1 cellular context compared by ENCODE assay signal in the genomic region with DNA sequence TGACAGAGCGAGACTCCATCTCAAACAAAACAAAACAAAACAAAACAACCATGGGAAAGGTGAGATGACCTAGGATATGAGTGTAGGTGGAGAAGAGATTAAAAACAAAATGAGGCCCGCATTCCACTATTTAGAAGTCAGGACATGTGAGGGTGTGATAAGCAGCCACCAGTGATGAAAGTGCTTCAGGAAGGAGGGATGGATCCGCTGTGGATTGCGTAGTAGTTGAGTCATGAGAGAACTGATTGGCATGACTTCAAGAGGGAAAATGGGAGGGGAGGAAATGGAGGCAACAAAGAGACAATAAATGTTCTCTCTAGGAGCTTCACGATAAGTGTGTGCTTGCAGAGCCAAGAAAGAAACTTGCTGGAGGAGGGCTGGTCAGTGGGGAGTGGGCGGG.
TF ChIP-seq lines count a peak whose summit lies in the region.

No MANE protein-coding gene starts in this region.

TF ChIP-seq in K562, 482 proteins besides CTCF, POLR2A, EP300 and RAD21 (continued from another document):
- TF ChIP-seq, protein P1, sequence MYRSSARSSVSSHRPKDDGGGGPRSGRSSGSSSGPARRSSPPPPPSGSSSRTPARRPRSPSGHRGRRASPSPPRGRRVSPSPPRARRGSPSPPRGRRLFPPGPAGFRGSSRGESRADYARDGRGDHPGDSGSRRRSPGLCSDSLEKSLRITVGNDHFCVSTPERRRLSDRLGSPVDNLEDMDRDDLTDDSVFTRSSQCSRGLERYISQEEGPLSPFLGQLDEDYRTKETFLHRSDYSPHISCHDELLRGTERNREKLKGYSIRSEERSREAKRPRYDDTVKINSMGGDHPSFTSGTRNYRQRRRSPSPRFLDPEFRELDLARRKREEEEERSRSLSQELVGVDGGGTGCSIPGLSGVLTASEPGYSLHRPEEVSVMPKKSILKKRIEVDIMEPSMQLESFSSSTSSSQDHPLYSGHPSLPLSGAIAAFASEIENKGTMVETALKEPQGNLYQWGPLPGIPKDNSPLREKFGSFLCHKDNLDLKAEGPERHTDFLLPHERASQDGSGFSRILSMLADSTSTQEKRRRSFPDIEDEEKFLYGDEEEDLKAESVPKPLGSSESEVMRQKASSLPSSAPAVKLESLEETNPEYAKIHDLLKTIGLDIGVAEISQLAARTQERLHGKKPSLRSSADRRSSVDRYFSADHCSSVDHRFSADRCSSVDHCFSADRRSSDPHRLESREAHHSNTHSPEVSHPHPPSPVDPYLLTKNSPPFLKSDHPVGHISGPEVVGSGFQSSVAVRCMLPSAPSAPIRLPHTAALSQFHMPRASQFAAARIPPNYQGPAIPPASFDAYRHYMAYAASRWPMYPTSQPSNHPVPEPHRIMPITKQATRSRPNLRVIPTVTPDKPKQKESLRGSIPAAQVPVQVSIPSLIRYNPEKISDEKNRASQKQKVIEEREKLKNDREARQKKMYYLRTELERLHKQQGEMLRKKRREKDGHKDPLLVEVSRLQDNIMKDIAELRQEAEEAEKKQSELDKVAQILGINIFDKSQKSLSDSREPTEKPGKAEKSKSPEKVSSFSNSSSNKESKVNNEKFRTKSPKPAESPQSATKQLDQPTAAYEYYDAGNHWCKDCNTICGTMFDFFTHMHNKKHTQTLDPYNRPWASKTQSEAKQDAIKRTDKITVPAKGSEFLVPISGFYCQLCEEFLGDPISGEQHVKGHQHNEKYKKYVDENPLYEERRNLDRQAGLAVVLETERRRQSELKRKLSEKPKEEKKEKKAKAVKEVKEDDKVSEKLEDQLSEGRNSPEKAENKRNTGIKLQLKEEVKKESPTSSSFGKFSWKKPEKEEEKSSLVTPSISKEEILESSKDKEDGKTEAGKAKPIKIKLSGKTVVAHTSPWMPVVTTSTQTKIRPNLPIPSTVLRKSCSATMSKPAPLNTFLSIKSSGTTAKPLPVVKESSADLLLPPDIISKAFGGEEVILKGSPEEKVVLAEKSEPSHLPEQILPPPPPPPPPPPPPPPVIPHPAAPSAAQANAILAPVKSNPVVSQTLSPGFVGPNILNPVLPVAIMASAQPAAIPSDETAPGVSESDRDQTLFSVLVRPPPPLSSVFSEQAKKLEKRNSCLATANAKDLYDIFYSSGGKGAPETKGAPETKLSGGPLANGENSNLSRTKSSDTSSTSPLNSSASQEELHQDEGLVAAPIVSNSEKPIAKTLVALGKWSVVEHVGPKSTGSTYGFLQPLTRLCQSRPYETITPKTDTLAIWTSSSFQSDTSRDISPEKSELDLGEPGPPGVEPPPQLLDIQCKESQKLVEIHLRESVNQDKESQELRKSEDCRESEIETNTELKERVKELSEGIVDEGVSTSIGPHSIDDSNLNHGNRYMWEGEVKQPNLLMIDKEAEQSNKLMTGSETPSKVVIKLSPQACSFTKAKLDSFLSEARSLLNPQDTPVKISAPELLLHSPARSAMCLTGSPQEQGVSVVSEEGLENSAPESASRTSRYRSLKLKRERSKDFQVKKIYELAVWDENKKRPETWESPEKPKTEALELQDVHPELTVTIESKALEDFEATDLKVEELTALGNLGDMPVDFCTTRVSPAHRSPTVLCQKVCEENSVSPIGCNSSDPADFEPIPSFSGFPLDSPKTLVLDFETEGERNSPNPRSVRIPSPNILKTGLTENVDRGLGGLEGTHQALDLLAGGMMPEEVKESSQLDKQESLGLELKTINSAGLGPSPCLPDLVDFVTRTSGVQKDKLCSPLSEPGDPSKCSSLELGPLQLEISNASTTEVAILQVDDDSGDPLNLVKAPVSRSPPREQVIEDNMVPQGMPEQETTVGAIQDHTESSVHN (IDR thresholded peaks at IDR 0.05; ENCODE audit: borderline replicate concordance in 1 of 2, low read depth in 1 of 2): peak in 1 of 2 experiments; percentile 46; a peak in 1 of 4 replicates
- TF ChIP-seq RBM14 (IDR thresholded peaks at IDR 0.05; ENCODE audit: borderline replicate concordance, insufficient read depth, low read depth, low read length) (no peak), ZEB2 (IDR thresholded peaks at IDR 0.05) (peak; percentile 82), TRIM24 (IDR thresholded peaks at IDR 0.05) (peak; percentile 73 to 78), CEBPB (tag; IDR thresholded peaks at IDR 0.05) (peak; percentile 73), FOSL1 (tag; conservative IDR thresholded peaks at IDR 0.05) (peak; percentile 76), EHMT2 (IDR thresholded peaks at IDR 0.05) (peak; percentile 39), TEAD2 (tag; IDR thresholded peaks at IDR 0.05) (no peak), CREM (IDR thresholded peaks at IDR 0.05; ENCODE audit: low read depth) (peak; percentile 37; the same call in 1 of the 2 replicates), TCF3 (CRISPR knock-in tag; IDR thresholded peaks at IDR 0.05) (peak; percentile 58; the same call in 1 of the 2 replicates), ARID1B (IDR thresholded peaks at IDR 0.05) (peak; percentile 79), ZNF175 (CRISPR knock-in tag; IDR thresholded peaks at IDR 0.05; ENCODE audit: low read depth) (peak; percentile 71), KDM1A (IDR thresholded peaks at IDR 0.05) (peak; percentile 16 to 44; a peak in 2 of 4 replicates), DPF2 (IDR thresholded peaks at IDR 0.05) (peak; percentile 59; the same call in 1 of the 2 replicates), CBFA2T2 (conservative IDR thresholded peaks at IDR 0.05) (peak; percentile 28; the same call in 1 of the 2 replicates)
- TF ChIP-seq, protein P2, sequence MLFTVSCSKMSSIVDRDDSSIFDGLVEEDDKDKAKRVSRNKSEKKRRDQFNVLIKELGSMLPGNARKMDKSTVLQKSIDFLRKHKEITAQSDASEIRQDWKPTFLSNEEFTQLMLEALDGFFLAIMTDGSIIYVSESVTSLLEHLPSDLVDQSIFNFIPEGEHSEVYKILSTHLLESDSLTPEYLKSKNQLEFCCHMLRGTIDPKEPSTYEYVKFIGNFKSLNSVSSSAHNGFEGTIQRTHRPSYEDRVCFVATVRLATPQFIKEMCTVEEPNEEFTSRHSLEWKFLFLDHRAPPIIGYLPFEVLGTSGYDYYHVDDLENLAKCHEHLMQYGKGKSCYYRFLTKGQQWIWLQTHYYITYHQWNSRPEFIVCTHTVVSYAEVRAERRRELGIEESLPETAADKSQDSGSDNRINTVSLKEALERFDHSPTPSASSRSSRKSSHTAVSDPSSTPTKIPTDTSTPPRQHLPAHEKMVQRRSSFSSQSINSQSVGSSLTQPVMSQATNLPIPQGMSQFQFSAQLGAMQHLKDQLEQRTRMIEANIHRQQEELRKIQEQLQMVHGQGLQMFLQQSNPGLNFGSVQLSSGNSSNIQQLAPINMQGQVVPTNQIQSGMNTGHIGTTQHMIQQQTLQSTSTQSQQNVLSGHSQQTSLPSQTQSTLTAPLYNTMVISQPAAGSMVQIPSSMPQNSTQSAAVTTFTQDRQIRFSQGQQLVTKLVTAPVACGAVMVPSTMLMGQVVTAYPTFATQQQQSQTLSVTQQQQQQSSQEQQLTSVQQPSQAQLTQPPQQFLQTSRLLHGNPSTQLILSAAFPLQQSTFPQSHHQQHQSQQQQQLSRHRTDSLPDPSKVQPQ (CRISPR knock-in tag; IDR thresholded peaks at IDR 0.05; ENCODE audit: borderline replicate concordance): no peak
- TF ChIP-seq, protein P3, sequence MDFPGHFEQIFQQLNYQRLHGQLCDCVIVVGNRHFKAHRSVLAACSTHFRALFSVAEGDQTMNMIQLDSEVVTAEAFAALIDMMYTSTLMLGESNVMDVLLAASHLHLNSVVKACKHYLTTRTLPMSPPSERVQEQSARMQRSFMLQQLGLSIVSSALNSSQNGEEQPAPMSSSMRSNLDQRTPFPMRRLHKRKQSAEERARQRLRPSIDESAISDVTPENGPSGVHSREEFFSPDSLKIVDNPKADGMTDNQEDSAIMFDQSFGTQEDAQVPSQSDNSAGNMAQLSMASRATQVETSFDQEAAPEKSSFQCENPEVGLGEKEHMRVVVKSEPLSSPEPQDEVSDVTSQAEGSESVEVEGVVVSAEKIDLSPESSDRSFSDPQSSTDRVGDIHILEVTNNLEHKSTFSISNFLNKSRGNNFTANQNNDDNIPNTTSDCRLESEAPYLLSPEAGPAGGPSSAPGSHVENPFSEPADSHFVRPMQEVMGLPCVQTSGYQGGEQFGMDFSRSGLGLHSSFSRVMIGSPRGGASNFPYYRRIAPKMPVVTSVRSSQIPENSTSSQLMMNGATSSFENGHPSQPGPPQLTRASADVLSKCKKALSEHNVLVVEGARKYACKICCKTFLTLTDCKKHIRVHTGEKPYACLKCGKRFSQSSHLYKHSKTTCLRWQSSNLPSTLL (IDR thresholded peaks at IDR 0.05): no peak
- TF ChIP-seq, protein P4, sequence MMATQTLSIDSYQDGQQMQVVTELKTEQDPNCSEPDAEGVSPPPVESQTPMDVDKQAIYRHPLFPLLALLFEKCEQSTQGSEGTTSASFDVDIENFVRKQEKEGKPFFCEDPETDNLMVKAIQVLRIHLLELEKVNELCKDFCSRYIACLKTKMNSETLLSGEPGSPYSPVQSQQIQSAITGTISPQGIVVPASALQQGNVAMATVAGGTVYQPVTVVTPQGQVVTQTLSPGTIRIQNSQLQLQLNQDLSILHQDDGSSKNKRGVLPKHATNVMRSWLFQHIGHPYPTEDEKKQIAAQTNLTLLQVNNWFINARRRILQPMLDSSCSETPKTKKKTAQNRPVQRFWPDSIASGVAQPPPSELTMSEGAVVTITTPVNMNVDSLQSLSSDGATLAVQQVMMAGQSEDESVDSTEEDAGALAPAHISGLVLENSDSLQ (IDR thresholded peaks at IDR 0.05): peak; percentile 62
- TF ChIP-seq, protein P5, sequence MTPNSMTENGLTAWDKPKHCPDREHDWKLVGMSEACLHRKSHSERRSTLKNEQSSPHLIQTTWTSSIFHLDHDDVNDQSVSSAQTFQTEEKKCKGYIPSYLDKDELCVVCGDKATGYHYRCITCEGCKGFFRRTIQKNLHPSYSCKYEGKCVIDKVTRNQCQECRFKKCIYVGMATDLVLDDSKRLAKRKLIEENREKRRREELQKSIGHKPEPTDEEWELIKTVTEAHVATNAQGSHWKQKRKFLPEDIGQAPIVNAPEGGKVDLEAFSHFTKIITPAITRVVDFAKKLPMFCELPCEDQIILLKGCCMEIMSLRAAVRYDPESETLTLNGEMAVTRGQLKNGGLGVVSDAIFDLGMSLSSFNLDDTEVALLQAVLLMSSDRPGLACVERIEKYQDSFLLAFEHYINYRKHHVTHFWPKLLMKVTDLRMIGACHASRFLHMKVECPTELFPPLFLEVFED (CRISPR knock-in tag; conservative IDR thresholded peaks at IDR 0.05): no peak
- TF ChIP-seq, protein P6, sequence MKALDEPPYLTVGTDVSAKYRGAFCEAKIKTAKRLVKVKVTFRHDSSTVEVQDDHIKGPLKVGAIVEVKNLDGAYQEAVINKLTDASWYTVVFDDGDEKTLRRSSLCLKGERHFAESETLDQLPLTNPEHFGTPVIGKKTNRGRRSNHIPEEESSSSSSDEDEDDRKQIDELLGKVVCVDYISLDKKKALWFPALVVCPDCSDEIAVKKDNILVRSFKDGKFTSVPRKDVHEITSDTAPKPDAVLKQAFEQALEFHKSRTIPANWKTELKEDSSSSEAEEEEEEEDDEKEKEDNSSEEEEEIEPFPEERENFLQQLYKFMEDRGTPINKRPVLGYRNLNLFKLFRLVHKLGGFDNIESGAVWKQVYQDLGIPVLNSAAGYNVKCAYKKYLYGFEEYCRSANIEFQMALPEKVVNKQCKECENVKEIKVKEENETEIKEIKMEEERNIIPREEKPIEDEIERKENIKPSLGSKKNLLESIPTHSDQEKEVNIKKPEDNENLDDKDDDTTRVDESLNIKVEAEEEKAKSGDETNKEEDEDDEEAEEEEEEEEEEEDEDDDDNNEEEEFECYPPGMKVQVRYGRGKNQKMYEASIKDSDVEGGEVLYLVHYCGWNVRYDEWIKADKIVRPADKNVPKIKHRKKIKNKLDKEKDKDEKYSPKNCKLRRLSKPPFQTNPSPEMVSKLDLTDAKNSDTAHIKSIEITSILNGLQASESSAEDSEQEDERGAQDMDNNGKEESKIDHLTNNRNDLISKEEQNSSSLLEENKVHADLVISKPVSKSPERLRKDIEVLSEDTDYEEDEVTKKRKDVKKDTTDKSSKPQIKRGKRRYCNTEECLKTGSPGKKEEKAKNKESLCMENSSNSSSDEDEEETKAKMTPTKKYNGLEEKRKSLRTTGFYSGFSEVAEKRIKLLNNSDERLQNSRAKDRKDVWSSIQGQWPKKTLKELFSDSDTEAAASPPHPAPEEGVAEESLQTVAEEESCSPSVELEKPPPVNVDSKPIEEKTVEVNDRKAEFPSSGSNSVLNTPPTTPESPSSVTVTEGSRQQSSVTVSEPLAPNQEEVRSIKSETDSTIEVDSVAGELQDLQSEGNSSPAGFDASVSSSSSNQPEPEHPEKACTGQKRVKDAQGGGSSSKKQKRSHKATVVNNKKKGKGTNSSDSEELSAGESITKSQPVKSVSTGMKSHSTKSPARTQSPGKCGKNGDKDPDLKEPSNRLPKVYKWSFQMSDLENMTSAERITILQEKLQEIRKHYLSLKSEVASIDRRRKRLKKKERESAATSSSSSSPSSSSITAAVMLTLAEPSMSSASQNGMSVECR (CRISPR knock-in tag; IDR thresholded peaks at IDR 0.05): no peak
